Comparison of ENCODE assay signal across 23 cellular contexts in genomic region chr7:110371709-110372108, GRCh38.
DNase-seq lines count a peak whose midpoint lies in the region; ATAC-seq and TF ChIP-seq lines count a peak whose summit lies in the region.
"Had no signal": no experiment of that assay in that cellular context is flagged by ENCODE, and none has a peak within 500 bp of the region (broad histone marks: within the 10 kb centered on the region; RNA-seq: fewer than 3 reads in every experiment).

No MANE protein-coding gene starts in this region.

- dilution Hi-C loops in IMR-90 (cut with HindIII; ENCODE audit: low sequenced_read_pairs, unreplicated experiment), result no loop called here

- H3K56ac ChIP-seq in IMR-90 (ENCODE audit: extremely low read depth, insufficient read depth, low read length), result no peak overlapping the region

- no peak for TF ChIP-seq POLR2A in IMR-90 (IDR thresholded peaks at IDR 0.05; ENCODE audit: low read depth, low read length)

- no peak overlapping the region for H3K4me2 ChIP-seq in IMR-90 (ENCODE audit: low read depth, low read length)
- H3K4me2 ChIP-seq in MM.1S (ENCODE audit: low read depth, low read length), result no peak overlapping the region
- no peak overlapping the region for H3K4me2 ChIP-seq in neural progenitor cell
- H3K4me2 ChIP-seq: A549; BLaER1 treated with 17β-estradiol and CSF1 and Interleukin-3, amounts not matched to agents 10 nM and 100 nM; GM23338 had no signal

- H2BK20ac ChIP-seq in IMR-90 (ENCODE audit: low read depth, low read length), result peak overlapping the region; percentile 39; the same call in 1 of the 2 replicates

- H4K8ac ChIP-seq in IMR-90 (ENCODE audit: low read depth in 2 of 2, low read length in 2 of 2), result peak overlapping the region in 1 of 2 experiments; percentile 50; a peak in 1 of 4 replicates

- no peak overlapping the region for H3K23ac ChIP-seq in IMR-90 (ENCODE audit: low read depth, low read length)

- H3K79me1 ChIP-seq in IMR-90 (ENCODE audit: low read depth in 1 of 2, low read length in 2 of 2), result no peaks in the 10 kb centered on the region

- intact Hi-C loops in IMR-90 (cut with micrococcal nuclease), result no loop called here

- no peak overlapping the region for H3K27ac Mint-ChIP-seq in neural progenitor cell
- H3K27ac Mint-ChIP-seq: CD14-positive monocyte; CD4-positive, alpha-beta T cell; CD8-positive, alpha-beta memory T cell; GM23338; HFFc6 had no signal

- H2BK5ac ChIP-seq in IMR-90 (ENCODE audit: low read depth, low read length, poor library complexity, severe bottlenecking), result no peak overlapping the region

- H2AK9ac ChIP-seq in IMR-90 (replicated peaks; ENCODE audit: low read depth, low read length, poor library complexity), result peak overlapping the region; percentile 37

- peaks cover 33% of the 10 kb centered on the region for H3K4me1 Mint-ChIP-seq in neural progenitor cell
- H3K4me1 Mint-ChIP-seq: CD14-positive monocyte; CD8-positive, alpha-beta memory T cell had no signal

- BruUV-seq in IMR-90 (replicated peaks; lab: Mats Ljungman, UMichigan), result no TSS peak

- no peak overlapping the region; the same call in 1 of the 2 replicates for H4K5ac ChIP-seq in IMR-90 (ENCODE audit: low read depth, low read length)

- H2AFZ ChIP-seq in IMR-90 (replicated peaks; ENCODE audit: low read length, poor library complexity), result no peak overlapping the region
- no peak overlapping the region for H2AFZ ChIP-seq in MM.1S (ENCODE audit: low read length)
- no peak overlapping the region for H2AFZ ChIP-seq in neural progenitor cell (replicated peaks)
- H2AFZ ChIP-seq: GM23338 had no signal

- peak overlapping the region; percentile 5 for H3K14ac ChIP-seq in IMR-90 (replicated peaks; ENCODE audit: low read depth, low read length)

- TF ChIP-seq CTCF in IMR-90 (conservative IDR thresholded peaks at IDR 0.05; ENCODE audit: low read depth, low read length) (no peak), MM.1S (IDR thresholded peaks at IDR 0.05; ENCODE audit: low read length) (no peak), neural progenitor cell (IDR thresholded peaks at IDR 0.05) (no peak)

- H4K20me1 ChIP-seq in IMR-90 (ENCODE audit: insufficient read depth, low read length) (no peaks in the 10 kb centered on the region), MM.1S (ENCODE audit: insufficient read depth, low read length) (no peaks in the 10 kb centered on the region), neural progenitor cell (ENCODE audit: low read depth) (no peaks in the 10 kb centered on the region)
- H4K20me1 ChIP-seq: BLaER1 treated with 17β-estradiol and CSF1 and Interleukin-3, amounts not matched to agents 10 nM and 100 nM had no signal

- POLR2A ChIA-PET in IMR-90 (lab: Charles Lee; ENCODE audit: unreplicated experiment), result no interaction called here

- in situ Hi-C loops in IMR-90 (cut with MboI; ENCODE audit: low sequenced_read_pairs), result no loop called here

- H3K36me3 ChIP-seq in IMR-90 (ENCODE audit: control insufficient read depth, insufficient read depth, low read length) (no peaks in the 10 kb centered on the region), MM.1S (replicated peaks; ENCODE audit: insufficient read depth, low read length) (no peaks in the 10 kb centered on the region), neural progenitor cell (no peaks in the 10 kb centered on the region)
- H3K36me3 ChIP-seq: BE2C; BLaER1 treated with 17β-estradiol and CSF1 and Interleukin-3, amounts not matched to agents 10 nM and 100 nM; HAP-1 had no signal

- peak overlapping the region; percentile 63 for H4K91ac ChIP-seq in IMR-90 (ENCODE audit: insufficient read depth, low read depth, low read length)

- H3F3A ChIP-seq in MM.1S (ENCODE audit: insufficient read depth, low read length) (no peaks in the 10 kb centered on the region), neural progenitor cell (ENCODE audit: low read depth) (peaks cover 16% of the 10 kb centered on the region)

- H3K27ac ChIP-seq in IMR-90 (ENCODE audit: insufficient read depth, low read length), result no peak overlapping the region
- H3K27ac ChIP-seq in MM.1S (ENCODE audit: low read length), result no peak overlapping the region
- no peak overlapping the region for H3K27ac ChIP-seq in neural progenitor cell
- H3K27ac ChIP-seq: A549; BLaER1 treated with 17β-estradiol and CSF1 and Interleukin-3, amounts not matched to agents 10 nM and 100 nM had no signal

- H2AK5ac ChIP-seq in IMR-90 (ENCODE audit: low read depth, low read length), result no peak overlapping the region; the same call in 1 of the 2 replicates

- H3K9me2 ChIP-seq in MM.1S (replicated peaks; ENCODE audit: insufficient read depth, low read length), result no peaks in the 10 kb centered on the region

- H3K27me3 ChIP-seq in IMR-90 (ENCODE audit: control insufficient read depth, insufficient read depth, low read length) (no peaks in the 10 kb centered on the region), MM.1S (replicated peaks; ENCODE audit: insufficient read depth, low read length) (no peaks in the 10 kb centered on the region), neural progenitor cell (no peaks in the 10 kb centered on the region)
- H3K27me3 ChIP-seq: BE2C; BLaER1 treated with 17β-estradiol and CSF1 and Interleukin-3, amounts not matched to agents 10 nM and 100 nM had no signal

- H3K4me1 ChIP-seq in IMR-90 (ENCODE audit: control insufficient read depth, insufficient read depth, low read length) (peaks cover 11% of the 10 kb centered on the region), MM.1S (ENCODE audit: low read length) (no peaks in the 10 kb centered on the region), neural progenitor cell (peaks cover 36% of the 10 kb centered on the region)
- H3K4me1 ChIP-seq: A549; BLaER1 treated with 17β-estradiol and CSF1 and Interleukin-3, amounts not matched to agents 10 nM and 100 nM; HAP-1 had no signal

- no peak for ATAC-seq in IMR-90 (ENCODE audit: low read depth)
- ATAC-seq in GM18511 (IDR thresholded peaks at IDR 0.05; ENCODE audit: unreplicated experiment), result no peak
- ATAC-seq: A549, GM12878, GM23338 had no signal

- peaks cover 15% of the 10 kb centered on the region for H3K9me3 Mint-ChIP-seq in neural progenitor cell
- H3K9me3 Mint-ChIP-seq: CD4-positive, alpha-beta T cell; HFFc6 had no signal

- DNase-seq in IMR-90, result no peak
- DNase-seq in MM.1S, result peak; percentile 2
- peak; percentile 50 for DNase-seq in neural progenitor cell (ENCODE audit: low spot score)
- no peak for DNase-seq in mesenteric fat pad (ENCODE audit: low spot score)
- DNase-seq in activated CD8-positive, alpha-beta memory T cell treated with anti-CD3 and anti-CD28 coated beads, Interleukin-2, amount 50 U/mL, for 4 hours, result no peak
- DNase-seq: 8988T; ACHN; AML-193; BE2C; CD4-positive, alpha-beta T cell; CD8-positive, alpha-beta memory T cell; DMS 273 treated with DMSO at 0.1 percent for 48 hours; DMS79; EL; GDM1; HFFc6 had no signal

- 0 out of 2 replicates have a peak, but pooled peaks cover 3% of the 10 kb centered on the region for H3K9me1 ChIP-seq in IMR-90 (ENCODE audit: insufficient read depth, low read length)

- CTCF ChIA-PET in IMR-90 (lab: Yijun Ruan, JAX), result no interaction called here

- H3K4me3 ChIP-seq in IMR-90 (ENCODE audit: insufficient read depth, low read depth, low read length) (no peak overlapping the region), MM.1S (ENCODE audit: low read length) (no peak overlapping the region), neural progenitor cell (no peak overlapping the region)
- H3K4me3 ChIP-seq: A549; BLaER1 treated with 17β-estradiol and CSF1 and Interleukin-3, amounts not matched to agents 10 nM and 100 nM; GM12878; GM23338; HAP-1 had no signal

- WGBS in IMR-90 (ENCODE audit: extremely low coverage in 2 of 2, insufficient read length in 1 of 2), 2 experiments, result no CpG with 5 or more reads among the region's 3 CpGs

- no peak overlapping the region for H3K9ac ChIP-seq in IMR-90 (ENCODE audit: low read depth, low read length)
- no peak overlapping the region for H3K9ac ChIP-seq in MM.1S (ENCODE audit: low read length)
- H3K9ac ChIP-seq in neural progenitor cell, result no peak overlapping the region
- H3K9ac ChIP-seq: BLaER1 treated with 17β-estradiol and CSF1 and Interleukin-3, amounts not matched to agents 10 nM and 100 nM had no signal

- no peak for TF ChIP-seq RAD21 in IMR-90 (IDR thresholded peaks at IDR 0.05; ENCODE audit: low read length)

- peak overlapping the region; percentile 72; the same call in 1 of the 2 replicates for H3K18ac ChIP-seq in IMR-90 (ENCODE audit: low read depth, low read length)

- peaks cover 3% of the 10 kb centered on the region for H3K36me3 Mint-ChIP-seq in neural progenitor cell
- H3K36me3 Mint-ChIP-seq: CD14-positive monocyte; CD8-positive, alpha-beta memory T cell had no signal

- H3K79me2 ChIP-seq in MM.1S (ENCODE audit: low read length) (no peaks in the 10 kb centered on the region), neural progenitor cell (ENCODE audit: low read depth) (no peaks in the 10 kb centered on the region)

- H3K9me3 ChIP-seq in IMR-90 (ENCODE audit: control insufficient read depth, insufficient read depth, low read length) (no peaks in the 10 kb centered on the region), MM.1S (replicated peaks; ENCODE audit: insufficient read depth, low read length) (no peaks in the 10 kb centered on the region), neural progenitor cell (ENCODE audit: low read depth) (no peaks in the 10 kb centered on the region)
- H3K9me3 ChIP-seq: A549, BE2C, HAP-1 had no signal

- peak overlapping the region; percentile 25; the same call in 1 of the 2 replicates for H3K4ac ChIP-seq in IMR-90 (ENCODE audit: low read depth, low read length)

- H2BK120ac ChIP-seq in IMR-90 (ENCODE audit: low read depth, low read length), result peak overlapping the region; percentile 9

- no peak overlapping the region for H2BK15ac ChIP-seq in IMR-90 (ENCODE audit: low read depth, low read length)

- H3K4me3 Mint-ChIP-seq in neural progenitor cell, result no peak overlapping the region
- H3K4me3 Mint-ChIP-seq: CD14-positive monocyte; CD4-positive, alpha-beta T cell; CD8-positive, alpha-beta memory T cell; GM23338; HFFc6 had no signal

- peaks cover 2% of the 10 kb centered on the region for H3K27me3 Mint-ChIP-seq in neural progenitor cell (ENCODE audit: insufficient read depth, low read depth)
- H3K27me3 Mint-ChIP-seq: CD4-positive, alpha-beta T cell had no signal

TF ChIP-seq in IMR-90, 13 proteins besides CTCF, POLR2A, EP300 and RAD21 (continues in another document):
- TF ChIP-seq, protein P1, sequence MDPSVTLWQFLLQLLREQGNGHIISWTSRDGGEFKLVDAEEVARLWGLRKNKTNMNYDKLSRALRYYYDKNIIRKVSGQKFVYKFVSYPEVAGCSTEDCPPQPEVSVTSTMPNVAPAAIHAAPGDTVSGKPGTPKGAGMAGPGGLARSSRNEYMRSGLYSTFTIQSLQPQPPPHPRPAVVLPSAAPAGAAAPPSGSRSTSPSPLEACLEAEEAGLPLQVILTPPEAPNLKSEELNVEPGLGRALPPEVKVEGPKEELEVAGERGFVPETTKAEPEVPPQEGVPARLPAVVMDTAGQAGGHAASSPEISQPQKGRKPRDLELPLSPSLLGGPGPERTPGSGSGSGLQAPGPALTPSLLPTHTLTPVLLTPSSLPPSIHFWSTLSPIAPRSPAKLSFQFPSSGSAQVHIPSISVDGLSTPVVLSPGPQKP (IDR thresholded peaks at IDR 0.05; ENCODE audit: borderline replicate concordance, low read depth, low read length), result no peak
- no peak for TF ChIP-seq SMC3 (IDR thresholded peaks at IDR 0.05; ENCODE audit: low read depth, low read length)
- TF ChIP-seq NFE2L2 (IDR thresholded peaks at IDR 0.05; ENCODE audit: low read depth, low read length), result no peak
- TF ChIP-seq MXI1 (IDR thresholded peaks at IDR 0.05; ENCODE audit: borderline replicate concordance, low read depth, low read length), result no peak

Comparison
In these comparisons a context has a peak if more than half of its experiments do, and no peak if none do; other contexts are left out.
1. DNase-seq: peak in MM.1S (single experiment) and neural progenitor cell (single experiment); none in IMR-90 (single experiment), mesenteric fat pad (single experiment) and activated CD8-positive, alpha-beta memory T cell treated with anti-CD3 and anti-CD28 coated beads, Interleukin-2, amount 50 U/mL, for 4 hours (single experiment).